In the genomic region with DNA sequence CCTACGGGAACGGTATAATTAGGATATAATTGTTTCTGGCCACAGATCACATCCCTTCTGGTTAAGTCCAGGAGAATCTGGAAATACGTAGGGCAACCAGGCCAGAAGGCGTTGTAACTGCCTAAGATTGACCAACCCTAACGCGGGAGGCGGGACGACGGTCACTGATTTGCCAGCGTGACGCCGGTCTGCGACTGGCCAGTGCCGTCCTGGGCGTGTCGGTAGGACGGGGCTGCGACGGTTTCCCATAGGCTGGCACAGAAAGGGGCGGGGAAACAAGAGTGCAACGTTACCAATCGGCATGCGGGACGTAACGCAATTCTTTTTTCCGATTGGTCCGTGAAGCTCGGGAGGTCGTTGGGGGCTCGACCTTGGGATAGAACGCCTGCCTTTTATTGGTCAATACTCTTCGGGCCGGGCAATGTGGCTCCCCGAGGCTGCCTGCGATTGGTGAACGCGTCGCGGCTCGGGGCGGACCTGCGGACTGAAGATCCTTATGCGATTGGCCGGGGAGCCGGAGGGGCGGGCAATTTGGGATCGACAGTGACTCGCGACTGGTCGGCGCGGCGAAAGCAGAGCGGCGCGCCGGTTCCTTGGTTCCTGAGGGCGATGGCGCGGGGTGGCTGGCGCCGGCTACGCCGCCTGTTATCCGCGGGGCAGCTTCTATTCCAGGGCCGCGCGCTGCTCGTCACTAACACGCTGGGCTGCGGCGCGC, we compare ENCODE assay signal across 8 cellular contexts. TPM values are rescaled to one million over a fixed set of nuclear protein-coding genes. Genes with fewer than 3 reads are reported as not detected.
DNase-seq lines count a peak whose midpoint lies in the region; ATAC-seq, FAIRE-seq and TF ChIP-seq lines count a peak whose summit lies in the region.

A gene (plus strand): TSS at position 546 of the 715 bp plus-strand sequence. CDS start 64 bp downstream, at position 610.

- H3K27me3 ChIP-seq in heart right ventricle = no peaks in the 10 kb centered on the region
- no peaks in the 10 kb centered on the region for H3K27me3 ChIP-seq in upper lobe of left lung

- intact Hi-C loops in T-helper 1 cell treated with Interleukin-12 subunit alpha and Interleukin-12 subunit beta and Interleukin-4 antibody, amounts not matched to agents 30 ng/mL and 1 ng/mL, for 36 hours (cut with micrococcal nuclease) = loop anchor here (1.0 to 5.0 kb wide), 11 partner anchors 11 to 329 kb away; a partner anchor contains a TSS
- intact Hi-C loops in heart right ventricle (cut with DNase I) = loop anchor here in 5 of 10 donors (1.0 to 10.0 kb wide), 5 partner anchors 11 to 614 kb away; a partner anchor contains a TSS
- intact Hi-C loops in posterior cingulate gyrus (cut with DNase I) = loop anchor here (5.0 kb wide), 2 partner anchors 36 to 134 kb away; no protein-coding TSS in a partner anchor

- H3K4me1 ChIP-seq in heart right ventricle = peaks cover 8 to 34% (median 19%) of the 10 kb centered on the region in 9 donors
- peaks cover 13 to 27% (median 20%) of the 10 kb centered on the region in 4 donors for H3K4me1 ChIP-seq in upper lobe of left lung

- TF ChIP-seq CTCF in heart right ventricle (IDR thresholded peaks at IDR 0.05) (no peak), upper lobe of left lung (IDR thresholded peaks at IDR 0.05) (peak in 2 of 6 experiments; percentile 32 to 38)

- TF ChIP-seq EP300 in upper lobe of left lung (IDR thresholded peaks at IDR 0.05) = peak in 1 of 4 donors; percentile 15

- H3K4me3 ChIP-seq in heart right ventricle (peak within 1 kb of the TSS; percentile 65 to 98 (median 82)), upper lobe of left lung (peak within 1 kb of the TSS; percentile 62 to 95 (median 84))

- peak; percentile 99 for FAIRE-seq in GM12892 (lab: Jason Lieb, UNC)

- no peaks in the 10 kb centered on the region for H3K9me3 ChIP-seq in heart right ventricle
- H3K9me3 ChIP-seq in upper lobe of left lung = no peaks in the 10 kb centered on the region

- peak; percentile 66 for TF ChIP-seq POLR2A in GM12892 (IDR thresholded peaks at IDR 0.05; ENCODE audit: low read depth, low read length)
- TF ChIP-seq POLR2A in upper lobe of left lung (IDR thresholded peaks at IDR 0.05) = peak in 3 of 4 donors; percentile 80 to 85 (median 83)

- peak; percentile 93 for DNase-seq in GM12892 (ENCODE audit: insufficient read length)
- DNase-seq in NCI-H146 treated with DMSO at 0.1 percent for 48 hours (lab: John Stamatoyannopoulos, UW; ENCODE audit: unreplicated experiment) = peak; percentile 99
- DNase-seq in amniotic stem cell (lab: John Stamatoyannopoulos, UW) = peak; percentile 100
- peak; percentile 99 to 100 for DNase-seq in heart right ventricle
- peak; percentile 100 for DNase-seq in posterior cingulate gyrus
- DNase-seq in upper lobe of left lung = peak; percentile 99

- WGBS in heart right ventricle, 2 donors = 0% methylated on average over 58 to 74 of the region's 74 CpGs
- 0 to 1% methylated on average over 29 to 37 of the region's 74 CpGs for WGBS in upper lobe of left lung, 2 donors

- peaks cover 0 to 30% (median 3%) of the 10 kb centered on the region in 9 donors for H3K36me3 ChIP-seq in heart right ventricle
- peaks cover 0 to 19% (median 14%) of the 10 kb centered on the region in 4 donors for H3K36me3 ChIP-seq in upper lobe of left lung

- H3K27ac ChIP-seq in heart right ventricle (peak within 1 kb of the TSS; percentile 69 to 97 (median 94)), upper lobe of left lung (peak within 1 kb of the TSS; percentile 86 to 96 (median 92))

- ATAC-seq in HG02870 (IDR thresholded peaks at IDR 0.05; ENCODE audit: unreplicated experiment) (peak; percentile 90), heart right ventricle (peak; percentile 93 to 98 (median 96)), upper lobe of left lung (ENCODE audit: low FRiP score in 2 of 2) (peak; percentile 96 to 99)

RNA-seq across cellular contexts. Expression of the gene that starts here (rescaled TPM):
- polyA plus RNA-seq in GM12892 (2012; ENCODE audit: missing spikeins) = 7.1 TPM
- total RNA-seq in T-helper 1 cell treated with Interleukin-12 subunit alpha and Interleukin-12 subunit beta and Interleukin-4 antibody, amounts not matched to agents 30 ng/mL and 1 ng/mL, for 36 hours = 10.3 and 11.9 TPM in 2 replicates
- 10 to 100 TPM; 10.6 to 16.5 (median 14.5) TPM for total RNA-seq in heart right ventricle
- 10 to 100 TPM; 23.0 to 61.9 TPM for polyA plus RNA-seq in heart right ventricle
- total RNA-seq in upper lobe of left lung = 10 to 100 TPM; 10.7 to 18.8 (median 13.3) TPM

Comparison
In these comparisons a context has a peak if more than half of its experiments do, and no peak if none do; other contexts are left out.
1. Peak in every context shown above with its lines: DNase-seq, ATAC-seq, H3K4me3 ChIP-seq and H3K27ac ChIP-seq.